ENCODE assay signal across 1 cellular context in the genomic region with DNA sequence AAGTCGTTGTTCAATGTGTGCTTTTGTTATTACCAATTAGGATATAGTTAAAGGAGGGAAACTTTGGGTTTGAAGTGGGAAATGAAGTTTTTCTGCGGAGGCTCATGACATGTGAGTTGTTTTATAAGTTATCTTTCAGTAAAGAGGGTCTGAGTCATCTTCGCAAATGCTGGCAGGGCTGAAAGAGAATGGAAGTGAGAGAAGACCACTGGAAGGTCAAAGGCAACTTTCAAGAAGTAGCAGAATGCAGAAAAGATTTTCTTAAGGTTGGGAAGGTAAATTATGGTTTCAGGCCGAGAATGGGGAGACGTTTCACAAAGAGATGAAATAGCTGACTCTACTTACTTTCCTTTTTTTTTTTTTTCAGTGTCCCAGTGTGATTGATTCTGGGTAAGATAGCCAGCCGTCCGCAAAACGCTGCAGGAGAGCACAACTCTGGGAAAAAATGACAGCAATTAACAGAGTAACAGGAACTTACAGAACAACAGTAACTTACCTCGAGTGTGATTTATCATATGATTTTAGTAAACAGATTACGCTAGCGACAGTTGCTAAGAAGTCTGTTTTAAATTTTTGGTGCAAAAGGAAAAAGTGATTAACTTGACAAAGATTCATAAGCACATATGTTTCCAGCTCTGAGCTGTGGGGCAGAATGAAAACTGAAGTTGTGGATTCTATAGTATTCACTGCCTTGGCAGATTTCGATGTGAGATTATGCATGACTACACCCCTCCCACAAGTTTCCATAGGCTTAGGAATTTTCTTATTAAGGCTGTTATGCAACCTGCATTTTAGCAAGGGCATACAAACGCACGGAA.
A peak's percentile ranks its signal among the peaks of the same experiment; 100 is the strongest.
TF ChIP-seq lines count a peak whose summit lies in the region.

No MANE protein-coding gene starts in this region.

TF ChIP-seq in K562, 482 proteins besides CTCF, POLR2A, EP300 and RAD21 (continued from another document):
- TF ChIP-seq, protein P1, sequence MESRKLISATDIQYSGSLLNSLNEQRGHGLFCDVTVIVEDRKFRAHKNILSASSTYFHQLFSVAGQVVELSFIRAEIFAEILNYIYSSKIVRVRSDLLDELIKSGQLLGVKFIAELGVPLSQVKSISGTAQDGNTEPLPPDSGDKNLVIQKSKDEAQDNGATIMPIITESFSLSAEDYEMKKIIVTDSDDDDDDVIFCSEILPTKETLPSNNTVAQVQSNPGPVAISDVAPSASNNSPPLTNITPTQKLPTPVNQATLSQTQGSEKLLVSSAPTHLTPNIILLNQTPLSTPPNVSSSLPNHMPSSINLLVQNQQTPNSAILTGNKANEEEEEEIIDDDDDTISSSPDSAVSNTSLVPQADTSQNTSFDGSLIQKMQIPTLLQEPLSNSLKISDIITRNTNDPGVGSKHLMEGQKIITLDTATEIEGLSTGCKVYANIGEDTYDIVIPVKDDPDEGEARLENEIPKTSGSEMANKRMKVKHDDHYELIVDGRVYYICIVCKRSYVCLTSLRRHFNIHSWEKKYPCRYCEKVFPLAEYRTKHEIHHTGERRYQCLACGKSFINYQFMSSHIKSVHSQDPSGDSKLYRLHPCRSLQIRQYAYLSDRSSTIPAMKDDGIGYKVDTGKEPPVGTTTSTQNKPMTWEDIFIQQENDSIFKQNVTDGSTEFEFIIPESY (CRISPR knock-in tag; IDR thresholded peaks at IDR 0.05), result no peak
- TF ChIP-seq ZNF444 (CRISPR knock-in tag; IDR thresholded peaks at IDR 0.05) (no peak), TFAM (CRISPR knock-in tag; conservative IDR thresholded peaks at IDR 0.05) (no peak), TAF1 (IDR thresholded peaks at IDR 0.05; ENCODE audit: control insufficient read depth, extremely low read depth, insufficient read depth, low read length, severe bottlenecking) (no peak), ADNP (tag; IDR thresholded peaks at IDR 0.05) (0 out of 2 replicates have a peak, but pooled peaks have one; percentile 19), ZNF384 (IDR thresholded peaks at IDR 0.05; ENCODE audit: low read depth, low read length) (peak; percentile 29; the same call in 1 of the 2 replicates), C11orf30 (IDR thresholded peaks at IDR 0.05; ENCODE audit: low read depth) (0 out of 2 replicates have a peak, but pooled peaks have one; percentile 9), SMARCE1 (IDR thresholded peaks at IDR 0.05) (peak; percentile 74), CBX1 (IDR thresholded peaks at IDR 0.05; ENCODE audit: low read depth) (no peak), ZNF274 (IDR thresholded peaks at IDR 0.05; ENCODE audit: borderline replicate concordance, low read depth, low read length) (no peak), CBX5 (IDR thresholded peaks at IDR 0.05; ENCODE audit: borderline replicate concordance, low read depth) (no peak), NCOR1 (IDR thresholded peaks at IDR 0.05) (no peak), FOXJ2 (tag; IDR thresholded peaks at IDR 0.05) (peak; percentile 69; the same call in 1 of the 2 replicates), ZNF584 (CRISPR knock-in tag; IDR thresholded peaks at IDR 0.05; ENCODE audit: low read depth) (no peak), ARID1B (IDR thresholded peaks at IDR 0.05) (peak; percentile 65)
- TF ChIP-seq, protein P2, sequence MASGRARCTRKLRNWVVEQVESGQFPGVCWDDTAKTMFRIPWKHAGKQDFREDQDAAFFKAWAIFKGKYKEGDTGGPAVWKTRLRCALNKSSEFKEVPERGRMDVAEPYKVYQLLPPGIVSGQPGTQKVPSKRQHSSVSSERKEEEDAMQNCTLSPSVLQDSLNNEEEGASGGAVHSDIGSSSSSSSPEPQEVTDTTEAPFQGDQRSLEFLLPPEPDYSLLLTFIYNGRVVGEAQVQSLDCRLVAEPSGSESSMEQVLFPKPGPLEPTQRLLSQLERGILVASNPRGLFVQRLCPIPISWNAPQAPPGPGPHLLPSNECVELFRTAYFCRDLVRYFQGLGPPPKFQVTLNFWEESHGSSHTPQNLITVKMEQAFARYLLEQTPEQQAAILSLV (tag; IDR thresholded peaks at IDR 0.05), result no peak
